ENCODE assay signal across 1 cellular context in the genomic region with DNA sequence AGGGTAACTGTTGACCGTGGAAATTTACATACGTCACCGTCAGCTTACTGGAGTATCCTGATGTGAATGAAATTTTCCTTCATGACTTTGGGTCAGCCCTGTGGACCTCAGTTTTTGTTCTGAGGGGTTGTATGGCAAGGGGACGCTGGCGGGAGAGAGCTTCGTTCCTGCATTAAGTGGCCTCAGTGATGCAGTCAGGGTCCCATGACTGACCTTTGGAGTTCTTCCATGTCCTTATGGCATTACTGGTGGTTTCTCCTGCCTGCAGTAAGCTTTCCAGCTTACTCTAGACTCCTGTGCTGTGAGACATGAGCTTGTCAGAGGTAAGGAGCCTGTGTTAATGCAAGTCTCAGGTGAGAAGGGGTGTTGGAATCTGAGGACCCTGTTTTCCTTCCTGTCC.
TF ChIP-seq lines count a peak whose summit lies in the region.

No MANE protein-coding gene starts in this region.

TF ChIP-seq in endothelial cell of umbilical vein, 7 proteins besides CTCF, POLR2A, EP300 and RAD21 (continued from another document):
- TF ChIP-seq POLR2AphosphoS5 (IDR thresholded peaks at IDR 0.05; ENCODE audit: insufficient read depth, low read depth, low read length) = no peak
